ENCODE assay signal across 28 cellular contexts in the genomic region with DNA sequence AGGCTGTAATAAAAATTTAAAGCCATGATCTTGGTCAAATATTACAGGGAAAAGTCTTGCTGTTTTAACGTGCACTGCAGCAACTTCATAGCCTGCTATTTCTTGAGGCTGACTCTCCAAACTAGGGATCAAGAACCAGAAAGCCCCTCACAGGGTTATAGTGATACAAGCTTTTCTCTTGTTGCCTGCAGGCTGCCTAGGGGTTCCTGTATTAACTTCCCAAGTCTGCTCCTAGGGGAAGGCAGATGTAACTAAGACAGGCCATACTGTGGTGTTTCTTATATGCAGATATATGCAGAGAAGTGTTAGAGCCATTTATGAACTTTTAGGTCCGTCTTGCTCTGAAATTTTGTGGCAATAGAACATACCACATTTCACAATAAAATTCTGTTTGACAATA.
"Had no signal": no experiment of that assay in that cellular context is flagged by ENCODE, and none has a peak within 500 bp of the region (broad histone marks: within the 10 kb centered on the region; RNA-seq: fewer than 3 reads in every experiment).

No MANE protein-coding gene starts in this region.

- H3K4me3 Mint-ChIP-seq: memory B cell; mesothelial cell of epicardium; naive B cell; natural killer cell treated with Interleukin-12 subunit alpha and Interleukin-12 subunit beta and Interleukin-15 and Interleukin-18, amount 100 ng/mL, for 72 hours; stimulated activated memory B cell treated with anti-CD40 and anti-IgM and Interleukin-4, amounts not matched to agents 10 μg/mL and 1 μg/mL and 100 μg/mL, for 72 hours; type B pancreatic cell had no signal

- H3K27me3 Mint-ChIP-seq: memory B cell; naive B cell; natural killer cell treated with Interleukin-12 subunit alpha and Interleukin-12 subunit beta and Interleukin-15 and Interleukin-18, amount 100 ng/mL, for 72 hours; stimulated activated memory B cell treated with anti-CD40 and anti-IgM and Interleukin-4, amounts not matched to agents 10 μg/mL and 1 μg/mL and 100 μg/mL, for 72 hours; type B pancreatic cell had no signal

- H3K36me3 Mint-ChIP-seq: memory B cell; mesothelial cell of epicardium; naive B cell; natural killer cell treated with Interleukin-12 subunit alpha and Interleukin-12 subunit beta and Interleukin-15 and Interleukin-18, amount 100 ng/mL, for 72 hours; stimulated activated memory B cell treated with anti-CD40 and anti-IgM and Interleukin-4, amounts not matched to agents 10 μg/mL and 1 μg/mL and 100 μg/mL, for 72 hours; type B pancreatic cell had no signal

- H3K27me3 ChIP-seq: gastrocnemius medialis, heart left ventricle, hepatocyte, ovary, sigmoid colon, testis, tibial artery had no signal

- H3K9me3 ChIP-seq: gastrocnemius medialis, heart left ventricle, mucosa of descending colon, ovary, psoas muscle, sigmoid colon, testis, tibial artery had no signal

- H3K27ac Mint-ChIP-seq: memory B cell; mesothelial cell of epicardium; naive B cell; natural killer cell treated with Interleukin-12 subunit alpha and Interleukin-12 subunit beta and Interleukin-15 and Interleukin-18, amount 100 ng/mL, for 72 hours; stimulated activated memory B cell treated with anti-CD40 and anti-IgM and Interleukin-4, amounts not matched to agents 10 μg/mL and 1 μg/mL and 100 μg/mL, for 72 hours; type B pancreatic cell had no signal

- DNase-seq: dorsolateral prefrontal cortex; effector CD4-positive, alpha-beta T cell; foreskin fibroblast; gastrocnemius medialis; heart left ventricle; kidney; mucosa of descending colon; naive B cell; occipital lobe; ovary; posterior cingulate gyrus; psoas muscle; right cardiac atrium; sigmoid colon; stimulated activated CD4-positive, alpha-beta T cell treated with anti-CD3 and anti-CD28 coated beads, Interleukin-2, amount 100 ng/mL, for 24 hours; stimulated activated CD4-positive, alpha-beta T cell treated with anti-CD3 and anti-CD28 coated beads, Interleukin-4, amount 100 ng/mL, for 4 hours; stimulated activated naive CD8-positive, alpha-beta T cell treated with anti-CD3 and anti-CD28 coated beads, Interleukin-15, Interleukin-2, amounts not matched to agents 100 U/mL and 50 U/mL, for 24 hours; substantia nigra; testis; tibial artery had no signal

- H3K27ac ChIP-seq: dorsolateral prefrontal cortex, epithelial cell of prostate, gastrocnemius medialis, heart left ventricle, hepatocyte, ovary, psoas muscle, sigmoid colon, testis, tibial artery had no signal

- H3K4me1 Mint-ChIP-seq: memory B cell; naive B cell; stimulated activated memory B cell treated with anti-CD40 and anti-IgM and Interleukin-4, amounts not matched to agents 10 μg/mL and 1 μg/mL and 100 μg/mL, for 72 hours had no signal

- H3K4me2 ChIP-seq: hepatocyte had no signal

- H3K79me2 ChIP-seq: hepatocyte had no signal

- H3K4me1 ChIP-seq: gastrocnemius medialis, heart left ventricle, psoas muscle, testis, tibial artery had no signal

- H3K4me3 ChIP-seq: dorsolateral prefrontal cortex, gastrocnemius medialis, heart left ventricle, hepatocyte, lung, mucosa of descending colon, ovary, psoas muscle, sigmoid colon, testis, tibial artery had no signal

- H3K9me3 Mint-ChIP-seq: memory B cell; mesothelial cell of epicardium; naive B cell; natural killer cell treated with Interleukin-12 subunit alpha and Interleukin-12 subunit beta and Interleukin-15 and Interleukin-18, amount 100 ng/mL, for 72 hours; stimulated activated memory B cell treated with anti-CD40 and anti-IgM and Interleukin-4, amounts not matched to agents 10 μg/mL and 1 μg/mL and 100 μg/mL, for 72 hours; type B pancreatic cell had no signal

- H3K36me3 ChIP-seq: gastrocnemius medialis, heart left ventricle, ovary, sigmoid colon, tibial artery had no signal

- H2AFZ ChIP-seq: hepatocyte had no signal
